12 cellular contexts compared by ENCODE assay signal in the genomic region with DNA sequence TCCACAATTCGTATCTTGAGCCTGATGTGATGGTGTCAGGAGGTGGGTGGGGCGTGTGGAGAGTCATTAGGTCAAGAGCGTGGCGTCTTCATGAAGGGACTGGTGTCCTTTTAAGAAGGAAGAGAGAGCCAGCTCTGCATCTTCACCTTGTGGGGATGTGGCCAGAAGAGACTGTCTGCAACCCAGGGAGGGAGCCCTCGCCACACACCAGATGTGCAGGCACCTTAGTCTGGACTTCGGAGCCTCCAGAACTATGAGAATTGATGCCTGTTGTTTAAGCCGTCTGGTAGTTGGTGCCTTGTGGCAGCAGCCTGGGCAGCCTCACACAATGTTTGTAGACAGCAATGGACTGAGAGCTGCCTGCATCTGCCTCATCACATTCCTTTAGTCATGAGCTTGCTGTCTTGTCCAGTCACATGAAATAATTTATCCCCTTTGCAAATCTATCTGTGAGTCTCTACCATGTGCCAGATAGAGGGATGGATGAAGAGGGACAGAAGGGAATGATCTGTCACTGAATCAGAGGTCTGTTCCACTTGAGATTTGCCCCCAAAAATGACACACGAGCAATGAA.
"Had no signal": no experiment of that assay in that cellular context is flagged by ENCODE, and none has a peak within 500 bp of the region (broad histone marks: within the 10 kb centered on the region; RNA-seq: fewer than 3 reads in every experiment).

No MANE protein-coding gene starts in this region.

- H3K9me3 ChIP-seq: thoracic aorta had no signal

- FAIRE-seq: islet of Langerhans had no signal

- H3K36me3 ChIP-seq: thoracic aorta had no signal

- DNase-seq: activated CD4-positive, alpha-beta T cell treated with anti-CD3 and anti-CD28 coated beads, Interleukin-2, amount 10 ng/mL, durations not matched to agents 24 days and 14 days; activated CD4-positive, CD25-positive, alpha-beta regulatory T cell; activated CD8-positive, alpha-beta memory T cell treated with anti-CD3 and anti-CD28 coated beads, Interleukin-2, amount 50 U/mL, for 4 hours; activated CD8-positive, alpha-beta T cell treated with anti-CD3 and anti-CD28 coated beads, Interleukin-2, amount 10 ng/mL, durations not matched to agents 7 days and 5 days; activated naive CD4-positive, alpha-beta T cell; activated naive CD8-positive, alpha-beta T cell treated with anti-CD3 and anti-CD28 coated beads, Interleukin-2, amount 10 ng/mL, durations not matched to agents 7 days and 5 days; effector memory CD8-positive, alpha-beta T cell; mammary epithelial cell; naive thymus-derived CD4-positive, alpha-beta T cell had no signal

- ATAC-seq: activated CD8-positive, alpha-beta T cell treated with anti-CD3 and anti-CD28 coated beads, Interleukin-2, amount 10 ng/mL, durations not matched to agents 7 days and 5 days; effector memory CD8-positive, alpha-beta T cell; naive thymus-derived CD4-positive, alpha-beta T cell; stimulated activated effector memory CD8-positive, alpha-beta T cell treated with anti-CD3 and anti-CD28 coated beads, Interleukin-12 subunit alpha, Interleukin-12 subunit beta, amount 100 ng/mL, for 72 hours had no signal
